1 cellular context compared by ENCODE assay signal in the genomic region with DNA sequence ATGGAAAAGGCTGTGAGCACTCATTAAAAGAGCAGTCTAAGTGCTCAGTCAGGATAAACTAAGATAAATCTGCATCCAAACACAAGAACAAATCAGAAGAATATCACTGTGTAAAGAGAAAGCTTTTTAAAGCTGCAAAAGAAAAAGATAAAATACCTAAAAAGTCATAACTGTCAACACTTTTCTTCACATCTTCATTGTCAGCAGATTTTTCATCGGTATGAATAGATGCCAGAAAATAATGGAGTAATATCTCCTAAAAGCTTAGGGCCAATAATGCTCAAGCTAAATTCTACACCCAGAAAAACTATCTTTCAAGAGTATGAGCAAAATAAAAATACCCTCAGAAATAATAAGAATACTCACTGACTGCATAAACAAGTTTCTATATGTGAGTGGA.
TF ChIP-seq lines count a peak whose summit lies in the region.

No MANE protein-coding gene starts in this region.

TF ChIP-seq in endothelial cell of umbilical vein, 7 proteins besides CTCF, POLR2A, EP300 and RAD21 (continued from another document):
- TF ChIP-seq MAX (IDR thresholded peaks at IDR 0.05; ENCODE audit: insufficient read depth, insufficient read length) (no peak), POLR2AphosphoS5 (IDR thresholded peaks at IDR 0.05; ENCODE audit: insufficient read depth, low read depth, low read length) (no peak)
TF ChIP-seq in endothelial cell of umbilical vein: peak in this region for 0.
